ENCODE assay signal across 14 cellular contexts in the genomic region with DNA sequence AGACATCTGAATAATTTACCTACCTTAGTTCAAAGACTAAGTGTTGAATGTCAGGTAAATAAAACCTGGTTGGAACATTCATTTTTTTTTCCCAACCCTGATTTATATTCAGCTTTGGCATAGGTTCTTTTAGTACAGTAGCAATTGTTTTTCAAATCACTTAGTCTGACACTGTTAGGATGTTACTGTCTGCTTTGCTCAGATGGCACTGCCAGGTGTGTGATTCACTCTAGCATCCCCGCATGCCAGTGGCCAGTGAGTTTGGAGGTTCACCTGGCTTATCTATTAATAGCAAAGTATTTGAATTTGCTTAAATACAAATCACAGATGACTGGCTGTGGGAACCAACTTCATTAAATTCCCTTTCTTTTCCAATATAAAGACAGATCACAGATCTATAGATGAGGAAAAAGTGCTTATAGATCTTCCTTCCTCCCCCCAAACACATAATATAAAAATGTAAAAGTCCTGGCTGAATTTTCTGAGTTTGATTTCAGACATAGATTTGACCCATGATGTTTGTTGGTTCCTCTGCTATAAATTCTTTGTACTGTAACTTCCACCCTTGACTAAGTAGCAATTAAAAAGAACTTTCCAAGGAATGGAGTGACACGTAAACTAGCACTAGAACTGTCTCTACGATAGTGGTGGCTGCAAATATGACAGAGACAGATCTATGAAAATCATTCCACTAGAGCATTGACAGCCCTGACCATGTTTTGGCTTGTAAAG. TPM values are rescaled to one million over a fixed set of nuclear protein-coding genes. Genes with fewer than 3 reads are reported as not detected.
A peak's percentile ranks its signal among the peaks of the same experiment; 100 is the strongest.
DNase-seq lines count a peak whose midpoint lies in the region; TF ChIP-seq lines count a peak whose summit lies in the region.
"Had no signal": no experiment of that assay in that cellular context is flagged by ENCODE, and none has a peak within 500 bp of the region (broad histone marks: within the 10 kb centered on the region; RNA-seq: fewer than 3 reads in every experiment).

No MANE protein-coding gene starts in this region.

- H3K4me1 ChIP-seq in SJCRH30 = peaks cover 3% of the 10 kb centered on the region; the same call in 1 of the 2 replicates
- H3K4me1 ChIP-seq: parathyroid adenoma had no signal

- H3K27me3 ChIP-seq in brain microvascular endothelial cell (replicated peaks) (no peaks in the 10 kb centered on the region), SJCRH30 (no peaks in the 10 kb centered on the region)

- H3K4me3 Mint-ChIP-seq in Calu3 (ENCODE audit: low read depth, unreplicated experiment) = no peak overlapping the region
- H3K4me3 Mint-ChIP-seq: CD4-positive, alpha-beta T cell; central memory CD8-positive, alpha-beta T cell; stimulated activated naive CD8-positive, alpha-beta T cell treated with anti-CD3 and anti-CD28 coated beads, Interleukin-15, amount 100 ng/mL, for 72 hours had no signal

- H3K36me3 ChIP-seq in brain microvascular endothelial cell (replicated peaks) (peaks cover 75% of the 10 kb centered on the region), SJCRH30 (peaks cover 49% of the 10 kb centered on the region)

- peak overlapping the region; percentile 20 for H3K4me3 ChIP-seq in brain microvascular endothelial cell (ENCODE audit: low read depth, low read length)
- peak overlapping the region; percentile 84 for H3K4me3 ChIP-seq in skeletal muscle cell (ENCODE audit: low read depth, low read length)
- H3K4me3 ChIP-seq in SJCRH30 = no peak overlapping the region

- H3K9me3 Mint-ChIP-seq in Calu3 (ENCODE audit: low read depth, unreplicated experiment) = no peaks in the 10 kb centered on the region
- H3K9me3 Mint-ChIP-seq: CD4-positive, alpha-beta T cell; central memory CD8-positive, alpha-beta T cell; stimulated activated naive CD8-positive, alpha-beta T cell treated with anti-CD3 and anti-CD28 coated beads, Interleukin-15, amount 100 ng/mL, for 72 hours had no signal

- intact Hi-C loops in Calu3 (cut with micrococcal nuclease; ENCODE audit: unreplicated experiment) = loop anchor here (5.0 to 10.0 kb wide), 4 partner anchors 180 to 768 kb away; no protein-coding TSS in a partner anchor

- H3K9me3 ChIP-seq in SJCRH30 (replicated peaks) = no peaks in the 10 kb centered on the region

- DNase-seq in EL (peak; percentile 28), brain microvascular endothelial cell (no peak), glomerular endothelial cell (ENCODE audit: extremely low read depth, low read depth, low spot score) (peak; percentile 33), skeletal muscle cell (ENCODE audit: low read depth) (no peak), GM19238 (ENCODE audit: insufficient read length, low spot score) (no peak), Calu3 (no peak), SIG-M5 treated with dmso at 0.1 percent for 504 hours (lab: John Stamatoyannopoulos, UW; ENCODE audit: unreplicated experiment) (no peak), SJCRH30 (no peak)
- DNase-seq: activated gamma-delta T cell treated with Interleukin-2 at 50 U/mL for 16 hours; CD4-positive, alpha-beta T cell; left colon; stimulated activated naive CD8-positive, alpha-beta T cell treated with anti-CD3 and anti-CD28 coated beads, Interleukin-15, amount 100 ng/mL, for 72 hours had no signal

- CTCF ChIA-PET in Calu3 (lab: Charles Lee) = no interaction called here

- H3K36me3 Mint-ChIP-seq in Calu3 (ENCODE audit: insufficient read depth, unreplicated experiment) = peaks cover 30% of the 10 kb centered on the region

- TF ChIP-seq CTCF in brain microvascular endothelial cell (IDR thresholded peaks at IDR 0.05; ENCODE audit: low read depth, low read length, missing control alignments) (no peak), Calu3 (IDR thresholded peaks at IDR 0.05; ENCODE audit: unreplicated experiment) (no peak)

- in situ Hi-C loops in brain microvascular endothelial cell (cut with HindIII; ENCODE audit: low pct_ligation_motif_present, low sequenced_read_pairs) = no loop called here

- H3K4me1 Mint-ChIP-seq in Calu3 (ENCODE audit: low read depth, unreplicated experiment) = peaks cover 4% of the 10 kb centered on the region

- BruUV-seq in Calu3 (replicated peaks; lab: Mats Ljungman, UMichigan) = no TSS peak

- no peak overlapping the region for H3K27ac Mint-ChIP-seq in Calu3 (ENCODE audit: unreplicated experiment)
- H3K27ac Mint-ChIP-seq: CD4-positive, alpha-beta T cell; stimulated activated naive CD8-positive, alpha-beta T cell treated with anti-CD3 and anti-CD28 coated beads, Interleukin-15, amount 100 ng/mL, for 72 hours had no signal

- H3K27ac ChIP-seq in brain microvascular endothelial cell (no peak overlapping the region), SJCRH30 (no peak overlapping the region)
- H3K27ac ChIP-seq: parathyroid adenoma had no signal

- no peaks in the 10 kb centered on the region for H3K27me3 Mint-ChIP-seq in Calu3 (ENCODE audit: unreplicated experiment)

RNA-seq across cellular contexts. Expression of a gene that starts 3.9 kb away (rescaled TPM):
- total RNA-seq in glomerular endothelial cell (2,289 and 4,309 TPM in 2 replicates), Calu3 (2022) (81.2 and 199 TPM in 2 replicates)
- 24.3 and 24.4 TPM in 2 replicates for total RNA-seq in SJCRH30 (2014; rRNA removed; shearing (Covaris generic))

Comparison
In these comparisons a context has a peak if more than half of its experiments do, and no peak if none do; other contexts are left out.
1. DNase-seq: peak in EL (single experiment) and glomerular endothelial cell (single experiment); none in brain microvascular endothelial cell (single experiment), skeletal muscle cell (single experiment), GM19238 (single experiment), Calu3 (single experiment), SIG-M5 treated with dmso at 0.1 percent for 504 hours (single experiment) and SJCRH30 (0 of 2).
2. RNA of a gene that starts 3.9 kb away (total RNA-seq): 2,289 to 4,309 TPM in glomerular endothelial cell; 81.2 to 199 TPM in Calu3 and 24.3 to 24.4 TPM in SJCRH30; every median in the first group is over 10 times any median in the second.